Comparison of ENCODE assay signal across 8 cellular contexts in genomic region chrX:103586659-103587058, GRCh38. TPM values are rescaled to one million over a fixed set of nuclear protein-coding genes. Genes with fewer than 3 reads are reported as not detected.
DNase-seq lines count a peak whose midpoint lies in the region; ATAC-seq and TF ChIP-seq lines count a peak whose summit lies in the region.

No MANE protein-coding gene starts in this region.

- no peaks in the 10 kb centered on the region for H3K4me1 ChIP-seq in right atrium auricular region
- peaks cover 0 to 8% of the 10 kb centered on the region in 2 donors for H3K4me1 ChIP-seq in muscle layer of duodenum (ENCODE audit: control insufficient read depth in 1 of 2, insufficient read depth in 2 of 2, low read length in 2 of 2)
- peaks cover 5% of the 10 kb centered on the region for H3K4me1 ChIP-seq in vagina

- H3K36me3 Mint-ChIP-seq in central memory CD8-positive, alpha-beta T cell (ENCODE audit: insufficient read depth) = peaks cover 2% of the 10 kb centered on the region

- H3K27me3 ChIP-seq in right atrium auricular region = no peaks in the 10 kb centered on the region
- no peaks in the 10 kb centered on the region for H3K27me3 ChIP-seq in muscle layer of duodenum (ENCODE audit: low read depth, low read length)
- H3K27me3 ChIP-seq in vagina = no peaks in the 10 kb centered on the region

- DNase-seq in right atrium auricular region (ENCODE audit: low spot score) (no peak), cardiac septum (ENCODE audit: low spot score) (no peak), vagina (ENCODE audit: extremely low spot score in 2 of 2) (no peak), GM10248 (ENCODE audit: extremely low spot score) (no peak), NCI-H510A (lab: John Stamatoyannopoulos, UW) (no peak), NCI-H510A treated with DMSO at 0.1 percent for 48 hours (lab: John Stamatoyannopoulos, UW) (no peak)
- no peak for DNase-seq in central memory CD8-positive, alpha-beta T cell (ENCODE audit: low spot score in 2 of 2)

- intact Hi-C loops in cardiac septum (cut with DNase I) = no loop called here
- intact Hi-C loops in vagina (cut with DNase I) = no loop called here

- H3K9me3 Mint-ChIP-seq in central memory CD8-positive, alpha-beta T cell = no peaks in the 10 kb centered on the region

- H3K27ac Mint-ChIP-seq in central memory CD8-positive, alpha-beta T cell (ENCODE audit: low read depth) = peak overlapping the region; percentile 59

- no peak for TF ChIP-seq POLR2A in vagina (IDR thresholded peaks at IDR 0.05)

- peaks cover 22% of the 10 kb centered on the region for H3K4me1 Mint-ChIP-seq in central memory CD8-positive, alpha-beta T cell

- H3K4me3 ChIP-seq in right atrium auricular region = peak overlapping the region in 1 of 2 donors; percentile 60
- peak overlapping the region; percentile 61 to 70 for H3K4me3 ChIP-seq in muscle layer of duodenum (ENCODE audit: low read depth in 1 of 2, low read length in 2 of 2)
- peak overlapping the region; percentile 47 to 67 for H3K4me3 ChIP-seq in vagina

- peak overlapping the region; percentile 87 for H3K4me3 Mint-ChIP-seq in central memory CD8-positive, alpha-beta T cell

- TF ChIP-seq CTCF in right atrium auricular region (IDR thresholded peaks at IDR 0.05) (no peak), vagina (IDR thresholded peaks at IDR 0.05) (no peak), GM10248 (IDR thresholded peaks at IDR 0.05; ENCODE audit: control extremely low read depth, extremely low read depth, low read depth, missing control alignments) (no peak)

- no peaks in the 10 kb centered on the region for H3K36me3 ChIP-seq in right atrium auricular region
- H3K36me3 ChIP-seq in muscle layer of duodenum (ENCODE audit: control insufficient read depth in 1 of 2, insufficient read depth in 2 of 2, low read length in 2 of 2) = peaks cover 0 to 4% of the 10 kb centered on the region in 2 donors
- H3K36me3 ChIP-seq in vagina = no peaks in the 10 kb centered on the region

- peak overlapping the region; percentile 90 for H3K27ac ChIP-seq in right atrium auricular region
- peak overlapping the region; percentile 73 for H3K27ac ChIP-seq in muscle layer of duodenum (ENCODE audit: low read length)
- H3K27ac ChIP-seq in vagina = peak overlapping the region; percentile 92

- CTCF ChIA-PET in GM10248 (lab: Yijun Ruan, JAX) = no interaction called here

- POLR2A ChIA-PET in GM10248 (lab: Yijun Ruan, JAX) = no interaction called here

- H3K9me3 ChIP-seq in right atrium auricular region (peaks cover 0 to 15% of the 10 kb centered on the region in 2 donors), muscle layer of duodenum (ENCODE audit: control insufficient read depth in 1 of 2, low read length in 2 of 2) (no peaks in the 10 kb centered on the region), vagina (no peaks in the 10 kb centered on the region)

- H3K27me3 Mint-ChIP-seq in central memory CD8-positive, alpha-beta T cell = no peaks in the 10 kb centered on the region

- ATAC-seq in central memory CD8-positive, alpha-beta T cell (replicated peaks; ENCODE audit: extremely low read depth, poor library complexity, severe bottlenecking) = no peak

RNA-seq across cellular contexts. Expression of gene TCEAL4, which starts 1.3 kb away (rescaled TPM):
- total RNA-seq in right atrium auricular region (10 to 100 TPM; 75.3 to 78.0 TPM), cardiac septum (68.0 TPM), vagina (140 TPM)

RNA-seq across cellular contexts. Expression of gene TCEAL3, which starts 21.1 kb away (rescaled TPM):
- total RNA-seq in right atrium auricular region (10 to 100 TPM; 31.2 to 47.5 TPM), cardiac septum (24.7 TPM), vagina (32.7 TPM)

RNA-seq across cellular contexts. Expression of gene TCEAL1, which starts 42.1 kb away (rescaled TPM):
- total RNA-seq in right atrium auricular region = 10 to 100 TPM; 39.1 to 48.2 TPM
- total RNA-seq in cardiac septum = 22.1 TPM
- total RNA-seq in vagina = 93.1 TPM
